26 cellular contexts compared by ENCODE assay signal in genomic region chr12:129788506-129788905, GRCh38.
DNase-seq lines count a peak whose midpoint lies in the region; ATAC-seq and TF ChIP-seq lines count a peak whose summit lies in the region.
"Had no signal": no experiment of that assay in that cellular context is flagged by ENCODE, and none has a peak within 500 bp of the region (broad histone marks: within the 10 kb centered on the region; RNA-seq: fewer than 3 reads in every experiment).

No MANE protein-coding gene starts in this region.

- H3K27me3 Mint-ChIP-seq in activated T-cell treated with anti-CD3 and anti-CD28 coated beads, Interleukin-2, amount 50 U/mL, for 24 hours: no peaks in the 10 kb centered on the region
- H3K27me3 Mint-ChIP-seq: activated naive CD4-positive, alpha-beta T cell treated with anti-CD3 and anti-CD28 coated beads, Interleukin-2, amount 10 ng/mL, durations not matched to agents 7 days and 5 days had no signal

- H3F3A ChIP-seq in PC-3 (ENCODE audit: low read length, unreplicated experiment): no peaks in the 10 kb centered on the region

- H4K20me1 ChIP-seq in PC-3 (ENCODE audit: low read length): no peaks in the 10 kb centered on the region

- no peak overlapping the region for H3K27ac Mint-ChIP-seq in activated T-cell treated with anti-CD3 and anti-CD28 coated beads, Interleukin-2, amount 50 U/mL, for 24 hours
- H3K27ac Mint-ChIP-seq: activated naive CD4-positive, alpha-beta T cell treated with anti-CD3 and anti-CD28 coated beads, Interleukin-2, amount 10 ng/mL, durations not matched to agents 7 days and 5 days; activated T-helper 1 cell treated with anti-CD3 and anti-CD28 coated beads, Interleukin-12 subunit alpha, Interleukin-12 subunit beta, Interleukin-2, Interleukin-4 antibody, amounts not matched to agents 30 ng/mL and 10 ng/mL and 1 ng/mL, durations not matched to agents 14 hours and 24 hours and 36 hours; natural killer cell treated with Interleukin-12 subunit alpha and Interleukin-12 subunit beta and Interleukin-15 and Interleukin-18, amount 100 ng/mL, for 72 hours had no signal

- no peaks in the 10 kb centered on the region for H3K4me1 ChIP-seq in PC-3 (ENCODE audit: insufficient read depth, low read length)
- H3K4me1 ChIP-seq: Caco-2, right atrium auricular region, upper lobe of left lung had no signal

- ATAC-seq in PC-3 (peak; percentile 64), HG03460 (IDR thresholded peaks at IDR 0.05; ENCODE audit: unreplicated experiment) (no peak)
- ATAC-seq: HCT116; natural killer cell treated with Interleukin-12 subunit alpha and Interleukin-12 subunit beta and Interleukin-15 and Interleukin-18, amount 100 ng/mL, for 72 hours had no signal

- H3K4me2 ChIP-seq in PC-3 (ENCODE audit: low read length): peak overlapping the region; percentile 18; the same call in 1 of the 2 replicates
- H3K4me2 ChIP-seq: KMS-11 had no signal

- POLR2A ChIA-PET in PC-3 (lab: Charles Lee; ENCODE audit: unreplicated experiment): no interaction called here

- peaks cover 11% of the 10 kb centered on the region for H3K9me3 Mint-ChIP-seq in activated T-cell treated with anti-CD3 and anti-CD28 coated beads, Interleukin-2, amount 50 U/mL, for 24 hours
- H3K9me3 Mint-ChIP-seq: natural killer cell treated with Interleukin-12 subunit alpha and Interleukin-12 subunit beta and Interleukin-15 and Interleukin-18, amount 100 ng/mL, for 72 hours had no signal

- H3K4me3 Mint-ChIP-seq in activated T-cell treated with anti-CD3 and anti-CD28 coated beads, Interleukin-2, amount 50 U/mL, for 24 hours: no peak overlapping the region
- H3K4me3 Mint-ChIP-seq: activated naive CD4-positive, alpha-beta T cell treated with anti-CD3 and anti-CD28 coated beads, Interleukin-2, amount 10 ng/mL, durations not matched to agents 7 days and 5 days; activated T-helper 1 cell treated with anti-CD3 and anti-CD28 coated beads, Interleukin-12 subunit alpha, Interleukin-12 subunit beta, Interleukin-2, Interleukin-4 antibody, amounts not matched to agents 30 ng/mL and 10 ng/mL and 1 ng/mL, durations not matched to agents 14 hours and 24 hours and 36 hours; natural killer cell treated with Interleukin-12 subunit alpha and Interleukin-12 subunit beta and Interleukin-15 and Interleukin-18, amount 100 ng/mL, for 72 hours had no signal

- no peaks in the 10 kb centered on the region for H3K4me1 Mint-ChIP-seq in activated T-cell treated with anti-CD3 and anti-CD28 coated beads, Interleukin-2, amount 50 U/mL, for 24 hours (ENCODE audit: low read depth)
- H3K4me1 Mint-ChIP-seq: activated naive CD4-positive, alpha-beta T cell treated with anti-CD3 and anti-CD28 coated beads, Interleukin-2, amount 10 ng/mL, durations not matched to agents 7 days and 5 days had no signal

- H3K27me3 ChIP-seq in PC-3 (ENCODE audit: low read length): peaks cover 62% of the 10 kb centered on the region
- H3K27me3 ChIP-seq: ovary, right atrium auricular region, upper lobe of left lung had no signal

- TF ChIP-seq CTCF in PC-3 (conservative IDR thresholded peaks at IDR 0.05; ENCODE audit: low read depth, low read length) (no peak), astrocyte of the cerebellum (IDR thresholded peaks at IDR 0.05; ENCODE audit: low read depth, low read length, missing control alignments) (no peak)

- BruUV-seq in PC-3 (replicated peaks; lab: Mats Ljungman, UMichigan): no TSS peak

- no peaks in the 10 kb centered on the region for H3K9me2 ChIP-seq in PC-3 (replicated peaks; ENCODE audit: low read length)

- no peak overlapping the region for H3K27ac ChIP-seq in PC-3 (ENCODE audit: low read length)
- H3K27ac ChIP-seq: C4-2B, KMS-11, ovary, right atrium auricular region, upper lobe of left lung had no signal

- no peak overlapping the region for H2AFZ ChIP-seq in PC-3 (ENCODE audit: low read length)

- H3K4me3 ChIP-seq in PC-3 (ENCODE audit: low read length) (peak overlapping the region; percentile 20), astrocyte of the cerebellum (ENCODE audit: low read depth, low read length) (no peak overlapping the region)
- H3K4me3 ChIP-seq: ovary, right atrium auricular region, upper lobe of left lung had no signal

- H3K36me3 ChIP-seq in PC-3 (ENCODE audit: low read depth, low read length): no peaks in the 10 kb centered on the region
- H3K36me3 ChIP-seq: ovary, right atrium auricular region, upper lobe of left lung had no signal

- H3K9ac ChIP-seq in PC-3 (ENCODE audit: low read length): no peak overlapping the region
- H3K9ac ChIP-seq: KMS-11 had no signal

- DNase-seq in PC-3 (peak; percentile 63), astrocyte of the cerebellum (ENCODE audit: low read depth) (peak; percentile 23), iris pigment epithelial cell (ENCODE audit: low read depth) (peak; percentile 68), posterior cingulate gyrus (no peak), NCI-H2081 treated with DMSO at 0.1 percent for 48 hours (lab: John Stamatoyannopoulos, UW) (no peak)
- no peak for DNase-seq in activated T-cell treated with anti-CD3 and anti-CD28 coated beads, Interleukin-2, amount 50 U/mL, for 24 hours
- DNase-seq: activated CD4-positive, CD25-positive, alpha-beta regulatory T cell; activated naive CD4-positive, alpha-beta T cell treated with anti-CD3 and anti-CD28 coated beads, Interleukin-2, amount 10 ng/mL, durations not matched to agents 7 days and 5 days; aorta; Caco-2; DMS79 treated with DMSO at 0.1 percent for 48 hours; kidney; MV-4-11; NCI-H146; ovary; SHP77; stimulated activated CD4-positive, alpha-beta T cell treated with anti-CD3 and anti-CD28 coated beads, Interleukin-2, amount 100 ng/mL, for 48 hours; substantia nigra; upper lobe of left lung had no signal

- CTCF ChIA-PET in PC-3 (lab: Charles Lee): no interaction called here

- H3K79me2 ChIP-seq in PC-3 (ENCODE audit: low read length): no peaks in the 10 kb centered on the region

- intact Hi-C loops in PC-3 (cut with micrococcal nuclease) (no loop called here), posterior cingulate gyrus (cut with DNase I) (no loop called here)

- no peaks in the 10 kb centered on the region for H3K36me3 Mint-ChIP-seq in activated T-cell treated with anti-CD3 and anti-CD28 coated beads, Interleukin-2, amount 50 U/mL, for 24 hours (ENCODE audit: low read depth)
- H3K36me3 Mint-ChIP-seq: activated naive CD4-positive, alpha-beta T cell treated with anti-CD3 and anti-CD28 coated beads, Interleukin-2, amount 10 ng/mL, durations not matched to agents 7 days and 5 days; natural killer cell treated with Interleukin-12 subunit alpha and Interleukin-12 subunit beta and Interleukin-15 and Interleukin-18, amount 100 ng/mL, for 72 hours had no signal

- peaks cover 9% of the 10 kb centered on the region; the same call in 1 of the 2 replicates for H3K9me3 ChIP-seq in PC-3 (ENCODE audit: low read length)
- H3K9me3 ChIP-seq: Caco-2, ovary, right atrium auricular region had no signal

- in situ Hi-C loops in astrocyte of the cerebellum (cut with HindIII; ENCODE audit: low sequenced_read_pairs): loop anchor here (5.0 kb wide), 1 partner anchor 89 kb away; no protein-coding TSS in a partner anchor

Comparison
In these comparisons a context has a peak if more than half of its experiments do, and no peak if none do; other contexts are left out.
1. DNase-seq: peak in PC-3 (single experiment), astrocyte of the cerebellum (single experiment) and iris pigment epithelial cell (single experiment); none in posterior cingulate gyrus (0 of 10), NCI-H2081 treated with DMSO at 0.1 percent for 48 hours (single experiment) and activated T-cell treated with anti-CD3 and anti-CD28 coated beads, Interleukin-2, amount 50 U/mL, for 24 hours (single experiment).